In the genomic region with DNA sequence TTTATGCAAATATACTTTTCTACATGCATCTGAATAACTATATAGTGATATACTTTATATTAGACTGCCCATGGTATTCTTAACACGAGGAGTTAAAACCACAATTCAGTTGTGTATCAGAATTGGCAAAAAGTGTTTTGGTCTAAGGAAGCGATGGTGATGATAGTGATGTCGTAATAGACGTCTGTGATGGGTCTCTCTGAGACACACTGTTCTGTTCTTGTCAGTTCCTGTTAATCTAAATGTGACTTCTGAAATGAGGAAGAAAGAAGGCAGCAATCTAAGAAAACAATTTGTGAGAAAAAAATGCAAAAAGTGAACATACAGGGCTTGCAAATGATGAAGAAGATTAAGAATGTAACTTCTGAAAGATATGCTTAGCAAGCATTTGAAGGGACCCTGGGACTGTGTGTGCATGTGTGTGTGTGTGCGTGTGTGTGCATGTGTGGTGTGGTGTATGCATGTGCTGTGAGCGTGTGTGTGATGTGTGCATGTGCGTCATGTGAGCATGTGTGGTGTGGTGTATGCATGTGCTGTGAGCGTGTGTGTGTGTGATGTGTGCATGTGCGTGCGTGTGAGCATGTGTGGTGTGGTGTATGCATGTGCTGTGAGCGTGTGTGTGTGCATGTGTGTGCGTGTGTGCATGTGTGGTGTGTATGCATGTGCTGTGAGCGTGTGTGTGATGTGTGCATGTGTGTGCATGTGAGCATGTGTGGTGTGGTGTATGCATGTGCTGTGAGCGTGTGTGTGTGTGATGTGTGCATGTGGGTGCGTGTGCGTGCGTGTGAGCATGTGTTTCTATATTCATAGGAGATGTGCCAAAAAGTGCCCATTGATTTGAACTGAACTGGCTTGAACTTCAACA, we compare ENCODE assay signal across 2 cellular contexts.
TF ChIP-seq lines count a peak whose summit lies in the region.

No MANE protein-coding gene starts in this region.

TF ChIP-seq in K562, 482 proteins besides CTCF, POLR2A, EP300 and RAD21 (continued from another document):
- TF ChIP-seq CEBPG (CRISPR knock-in tag; IDR thresholded peaks at IDR 0.05) (no peak), CEBPG (tag; conservative IDR thresholded peaks at IDR 0.05 in 1 of 2, IDR thresholded peaks at IDR 0.05 in 1 of 2) (peak; percentile 11 to 72; a peak in 2 of 4 replicates), KLF10 (CRISPR knock-in tag; IDR thresholded peaks at IDR 0.05) (no peak), ZNF644 (tag; IDR thresholded peaks at IDR 0.05; ENCODE audit: low read depth) (no peak)

TF ChIP-seq in HepG2, 621 proteins besides CTCF, POLR2A, EP300 and RAD21 (continued from another document):
- TF ChIP-seq, protein P1, sequence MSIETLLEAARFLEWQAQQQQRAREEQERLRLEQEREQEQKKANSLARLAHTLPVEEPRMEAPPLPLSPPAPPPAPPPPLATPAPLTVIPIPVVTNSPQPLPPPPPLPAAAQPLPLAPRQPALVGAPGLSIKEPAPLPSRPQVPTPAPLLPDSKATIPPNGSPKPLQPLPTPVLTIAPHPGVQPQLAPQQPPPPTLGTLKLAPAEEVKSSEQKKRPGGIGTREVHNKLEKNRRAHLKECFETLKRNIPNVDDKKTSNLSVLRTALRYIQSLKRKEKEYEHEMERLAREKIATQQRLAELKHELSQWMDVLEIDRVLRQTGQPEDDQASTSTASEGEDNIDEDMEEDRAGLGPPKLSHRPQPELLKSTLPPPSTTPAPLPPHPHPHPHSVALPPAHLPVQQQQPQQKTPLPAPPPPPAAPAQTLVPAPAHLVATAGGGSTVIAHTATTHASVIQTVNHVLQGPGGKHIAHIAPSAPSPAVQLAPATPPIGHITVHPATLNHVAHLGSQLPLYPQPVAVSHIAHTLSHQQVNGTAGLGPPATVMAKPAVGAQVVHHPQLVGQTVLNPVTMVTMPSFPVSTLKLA (IDR thresholded peaks at IDR 0.05): peak; percentile 88
- TF ChIP-seq NFKBIZ (CRISPR knock-in tag; IDR thresholded peaks at IDR 0.05) (no peak), RBFOX2 (IDR thresholded peaks at IDR 0.05; ENCODE audit: low read depth, low read length) (no peak), ZNF766 (CRISPR knock-in tag; IDR thresholded peaks at IDR 0.05; ENCODE audit: borderline replicate concordance) (no peak), ZNF292 (CRISPR knock-in tag; IDR thresholded peaks at IDR 0.05; ENCODE audit: borderline replicate concordance, low read depth) (no peak)
